8 cellular contexts compared by ENCODE assay signal in the genomic region with DNA sequence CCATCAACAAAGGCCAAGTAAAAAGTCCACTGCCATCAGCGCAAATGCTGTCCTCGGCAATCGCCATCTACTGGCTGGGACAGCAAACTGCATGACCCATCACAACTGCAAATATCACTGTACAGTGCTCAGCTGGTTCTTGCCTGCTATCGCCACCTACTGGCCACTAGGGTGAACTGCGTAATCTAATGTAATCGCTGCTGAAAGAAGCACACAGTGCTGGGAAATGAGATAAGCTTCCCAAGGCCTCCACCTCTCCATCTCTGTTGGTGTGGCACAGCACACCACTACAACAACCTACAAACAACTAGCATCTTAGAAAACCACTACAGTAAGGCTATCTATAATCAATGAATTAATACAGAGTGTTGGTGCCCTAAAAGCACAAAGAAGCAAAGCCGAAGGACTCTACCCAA.
DNase-seq lines count a peak whose midpoint lies in the region; TF ChIP-seq lines count a peak whose summit lies in the region.

No MANE protein-coding gene starts in this region.

- H3K36me3 ChIP-seq in HAP-1 (replicated peaks) (no peaks in the 10 kb centered on the region), cardiac muscle cell (no peaks in the 10 kb centered on the region)

- peak; percentile 49 for DNase-seq in GM12864 (ENCODE audit: low read depth)
- peak; percentile 77 to 87 for DNase-seq in HAP-1 (ENCODE audit: low spot score in 2 of 2)
- peak; percentile 66 for DNase-seq in LoVo (ENCODE audit: low spot score)
- peak; percentile 27 for DNase-seq in RWPE1 (ENCODE audit: low spot score)
- DNase-seq in activated gamma-delta T cell treated with anti-CD3 and anti-CD28 coated beads, Interleukin-2, amount 50 U/mL, for 16 hours (ENCODE audit: low read depth) = peak; percentile 34
- peak; percentile 75 for DNase-seq in cardiac muscle cell (ENCODE audit: low read depth in 1 of 2, low spot score in 1 of 2)
- peak; percentile 2 for DNase-seq in putamen (ENCODE audit: low spot score)
- no peak for DNase-seq in 8988T

- in situ Hi-C loops in HAP-1 (cut with MboI; ENCODE audit: low sequenced_read_pairs) = loop anchor here (10.0 kb wide), 1 partner anchor 357 kb away; a partner anchor contains a TSS

- H3K4me1 ChIP-seq in HAP-1 (no peaks in the 10 kb centered on the region), cardiac muscle cell (ENCODE audit: low read depth) (no peaks in the 10 kb centered on the region)

- no peaks in the 10 kb centered on the region for H3K9me3 ChIP-seq in HAP-1
- H3K9me3 ChIP-seq in cardiac muscle cell (ENCODE audit: low read depth) = no peaks in the 10 kb centered on the region

- CTCF ChIA-PET in RWPE1 (lab: Yijun Ruan, JAX) = interaction anchor here (0.8 to 1.1 kb wide), 3 partner anchors 25 to 821 kb away, joined by 3 to 8 read pairs (median 5); no protein-coding TSS in a partner anchor

- TF ChIP-seq CTCF in GM12864 (IDR thresholded peaks at IDR 0.05; ENCODE audit: low read depth, low read length, missing control alignments) (peak; percentile 96), RWPE1 (conservative IDR thresholded peaks at IDR 0.05; ENCODE audit: low read depth) (peak; percentile 66), cardiac muscle cell (IDR thresholded peaks at IDR 0.05; ENCODE audit: low read depth, low read length) (peak; percentile 96)

- H3K4me3 ChIP-seq in GM12864 (ENCODE audit: low read depth, low read length) = no peak overlapping the region
- no peak overlapping the region for H3K4me3 ChIP-seq in HAP-1
- H3K4me3 ChIP-seq in cardiac muscle cell = no peak overlapping the region

- POLR2A ChIA-PET in RWPE1 (lab: Yijun Ruan, JAX; ENCODE audit: low non-redundant PET) = no interaction called here

- 0 out of 2 replicates have a peak, but pooled peaks cover 2% of the 10 kb centered on the region for H3K27me3 ChIP-seq in HAP-1 (ENCODE audit: low read depth)
- H3K27me3 ChIP-seq in cardiac muscle cell = no peaks in the 10 kb centered on the region

- H3K27ac ChIP-seq in RWPE1 = no peak overlapping the region
- no peak overlapping the region for H3K27ac ChIP-seq in cardiac muscle cell
